In the genomic region with DNA sequence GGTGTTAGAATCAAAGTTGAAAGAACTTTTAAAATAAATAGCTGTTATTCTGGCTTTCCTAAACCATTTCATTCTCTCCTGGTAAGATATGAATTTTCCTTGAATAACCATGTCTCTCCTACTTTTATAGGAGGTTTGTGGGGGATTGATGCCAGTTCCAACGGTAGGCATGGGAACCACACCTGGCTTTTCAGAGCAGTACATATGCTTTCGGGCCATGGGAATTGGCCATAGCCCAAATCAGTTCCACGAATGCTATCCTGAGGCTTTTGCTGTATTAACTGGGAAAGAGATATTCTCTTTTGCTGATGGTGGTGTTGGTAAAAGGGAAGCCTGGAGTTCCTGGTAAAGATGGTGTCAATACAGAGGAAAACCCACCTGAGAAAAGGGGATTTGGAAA, we compare ENCODE assay signal across 6 cellular contexts.
"Had no signal": no experiment of that assay in that cellular context is flagged by ENCODE, and none has a peak within 500 bp of the region (broad histone marks: within the 10 kb centered on the region; RNA-seq: fewer than 3 reads in every experiment).

No MANE protein-coding gene starts in this region.

- H3K4me3 ChIP-seq: K562 had no signal

- H3K27ac ChIP-seq: HL-60 had no signal

- DNase-seq: IMR-90, KBM-7, KG1 had no signal

- ATAC-seq: HepG2, K562 had no signal
